9 cellular contexts compared by ENCODE assay signal in genomic region chr3:16828815-16829214, GRCh38. TPM values are rescaled to one million over a fixed set of nuclear protein-coding genes. Genes with fewer than 3 reads are reported as not detected.
A peak's percentile ranks its signal among the peaks of the same experiment; 100 is the strongest.
DNase-seq lines count a peak whose midpoint lies in the region; ATAC-seq lines count a peak whose summit lies in the region.
"Had no signal": no experiment of that assay in that cellular context is flagged by ENCODE, and none has a peak within 500 bp of the region (broad histone marks: within the 10 kb centered on the region; RNA-seq: fewer than 3 reads in every experiment).

No MANE protein-coding gene starts in this region.

- H3K27ac Mint-ChIP-seq in CD4-positive, CD25-positive, alpha-beta regulatory T cell = peak overlapping the region in 1 of 3 donors; percentile 62
- no peak overlapping the region for H3K27ac Mint-ChIP-seq in activated naive CD4-positive, alpha-beta T cell treated with anti-CD3 and anti-CD28 coated beads for 36 hours

- peak; percentile 63 to 64 for ATAC-seq in CD4-positive, CD25-positive, alpha-beta regulatory T cell (ENCODE audit: low read depth in 2 of 2)
- peak; percentile 49 for ATAC-seq in GM19372 (IDR thresholded peaks at IDR 0.05; ENCODE audit: low read depth, unreplicated experiment)
- ATAC-seq in left colon = peak; percentile 78
- no peak for ATAC-seq in GM21825 (IDR thresholded peaks at IDR 0.05; ENCODE audit: unreplicated experiment)
- no peak for ATAC-seq in GM21717 (IDR thresholded peaks at IDR 0.05; ENCODE audit: unreplicated experiment)

- H3K4me3 Mint-ChIP-seq in CD4-positive, CD25-positive, alpha-beta regulatory T cell = no peak overlapping the region
- no peak overlapping the region for H3K4me3 Mint-ChIP-seq in activated naive CD4-positive, alpha-beta T cell treated with anti-CD3 and anti-CD28 coated beads for 36 hours

- no peaks in the 10 kb centered on the region for H3K9me3 ChIP-seq in CD4-positive, CD25-positive, alpha-beta regulatory T cell (ENCODE audit: control insufficient read depth in 2 of 2, low read length in 2 of 2)
- H3K9me3 ChIP-seq: SJSA1 had no signal

- no peak overlapping the region for H3K27ac ChIP-seq in CD4-positive, CD25-positive, alpha-beta regulatory T cell (ENCODE audit: insufficient read depth, low read length, poor library complexity, severe bottlenecking)
- H3K27ac ChIP-seq: SJSA1 had no signal

- H3K36me3 ChIP-seq in CD4-positive, CD25-positive, alpha-beta regulatory T cell (ENCODE audit: control insufficient read depth, insufficient read depth, low read length) = no peaks in the 10 kb centered on the region
- H3K36me3 ChIP-seq: SJSA1 had no signal

- intact Hi-C loops in activated naive CD4-positive, alpha-beta T cell treated with anti-CD3 and anti-CD28 coated beads for 36 hours (cut with micrococcal nuclease) = loop anchor here (1.0 to 2.0 kb wide), 3 partner anchors 56 to 404 kb away; no protein-coding TSS in a partner anchor
- intact Hi-C loops in left colon (cut with DNase I, micrococcal nuclease) = no loop called here

- no peaks in the 10 kb centered on the region for H3K36me3 Mint-ChIP-seq in CD4-positive, CD25-positive, alpha-beta regulatory T cell
- no peaks in the 10 kb centered on the region for H3K36me3 Mint-ChIP-seq in activated naive CD4-positive, alpha-beta T cell treated with anti-CD3 and anti-CD28 coated beads for 36 hours (ENCODE audit: low read depth)

- no peaks in the 10 kb centered on the region for H3K27me3 ChIP-seq in CD4-positive, CD25-positive, alpha-beta regulatory T cell (ENCODE audit: control insufficient read depth, insufficient read depth, low read length)
- H3K27me3 ChIP-seq: SJSA1 had no signal

- CTCF ChIA-PET in activated naive CD4-positive, alpha-beta T cell treated with anti-CD3 and anti-CD28 coated beads for 36 hours (lab: Charles Lee) = interaction anchor here (0.7 to 1.5 kb wide), 13 partner anchors 8 to 407 kb away, joined by 3 to 6 read pairs (median 4); no protein-coding TSS in a partner anchor

- H3K27me3 Mint-ChIP-seq in CD4-positive, CD25-positive, alpha-beta regulatory T cell = no peaks in the 10 kb centered on the region
- H3K27me3 Mint-ChIP-seq in activated naive CD4-positive, alpha-beta T cell treated with anti-CD3 and anti-CD28 coated beads for 36 hours (ENCODE audit: low read depth) = no peaks in the 10 kb centered on the region

- H3K4me1 ChIP-seq in CD4-positive, CD25-positive, alpha-beta regulatory T cell (ENCODE audit: control insufficient read depth, insufficient read depth, low read length, poor library complexity, severe bottlenecking) = peaks cover 10% of the 10 kb centered on the region
- H3K4me1 ChIP-seq: SJSA1 had no signal

- no peaks in the 10 kb centered on the region for H3K9me3 Mint-ChIP-seq in CD4-positive, CD25-positive, alpha-beta regulatory T cell
- H3K9me3 Mint-ChIP-seq in activated naive CD4-positive, alpha-beta T cell treated with anti-CD3 and anti-CD28 coated beads for 36 hours = no peaks in the 10 kb centered on the region

- no peak overlapping the region for H3K4me3 ChIP-seq in CD4-positive, CD25-positive, alpha-beta regulatory T cell (ENCODE audit: low read depth, low read length)
- H3K4me3 ChIP-seq: SJSA1 had no signal

- peak; percentile 11 to 74 (median 47) for DNase-seq in CD4-positive, CD25-positive, alpha-beta regulatory T cell
- DNase-seq in NOMO-1 treated with DMSO at 0.1 percent for 48 hours (lab: John Stamatoyannopoulos, UW; ENCODE audit: unreplicated experiment) = peak; percentile 60
- DNase-seq in activated naive CD4-positive, alpha-beta T cell treated with anti-CD3 and anti-CD28 coated beads for 36 hours = peak; percentile 75
- peak; percentile 42 to 74 for DNase-seq in left colon
- DNase-seq in NCI-H526 treated with DMSO at 0.1 percent for 48 hours (lab: John Stamatoyannopoulos, UW) = no peak

- H3K4me1 Mint-ChIP-seq in CD4-positive, CD25-positive, alpha-beta regulatory T cell = peaks cover 10 to 14% (median 11%) of the 10 kb centered on the region in 4 donors
- H3K4me1 Mint-ChIP-seq in activated naive CD4-positive, alpha-beta T cell treated with anti-CD3 and anti-CD28 coated beads for 36 hours (ENCODE audit: low read depth) = peaks cover 18% of the 10 kb centered on the region

RNA-seq across cellular contexts. Expression of gene PLCL2, which starts 55.9 kb away (rescaled TPM):
- total RNA-seq in CD4-positive, CD25-positive, alpha-beta regulatory T cell = 42.9 TPM
- 10 to 100 TPM; 27.1 to 36.4 (median 32.9) TPM for polyA plus RNA-seq in CD4-positive, CD25-positive, alpha-beta regulatory T cell
- 10 to 100 TPM; 19.9 to 20.5 TPM for total RNA-seq in activated naive CD4-positive, alpha-beta T cell treated with anti-CD3 and anti-CD28 coated beads for 36 hours
- total RNA-seq in left colon = 10 to 100 TPM; 15.3 to 28.7 TPM

Comparison
In these comparisons a context has a peak if more than half of its experiments do, and no peak if none do; other contexts are left out.
1. ATAC-seq: peak in CD4-positive, CD25-positive, alpha-beta regulatory T cell (2 of 2), GM19372 (single experiment) and left colon (single experiment); none in GM21825 (single experiment) and GM21717 (single experiment).